ENCODE assay signal across 1 cellular context in the genomic region with DNA sequence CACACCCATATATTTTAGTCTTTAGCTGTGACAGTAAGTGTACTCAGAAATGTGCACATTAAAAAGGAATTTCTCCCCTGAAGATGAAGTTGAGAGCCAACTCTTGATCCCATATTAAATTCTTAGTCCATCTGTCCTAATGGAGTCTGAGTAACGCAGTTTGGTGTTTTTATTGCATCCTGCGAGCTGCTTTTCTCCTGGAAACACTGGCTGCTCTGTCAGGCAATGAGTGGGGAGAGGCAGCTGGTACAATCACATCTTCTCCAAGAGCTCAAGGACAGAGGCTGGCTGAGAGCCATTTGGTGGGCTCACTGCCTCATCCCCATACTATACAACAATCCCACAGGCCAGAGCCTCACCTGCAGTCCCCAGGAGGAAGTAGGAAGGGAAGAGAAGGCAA.
TF ChIP-seq lines count a peak whose summit lies in the region.

No MANE protein-coding gene starts in this region.

TF ChIP-seq in H1, 55 proteins besides CTCF, POLR2A, EP300 and RAD21 (continued from another document):
- TF ChIP-seq GTF2F1 (IDR thresholded peaks at IDR 0.05; ENCODE audit: borderline replicate concordance, low read depth, low read length) (no peak), E2F6 (IDR thresholded peaks at IDR 0.05) (no peak), HDAC6 (IDR thresholded peaks at IDR 0.05; ENCODE audit: low read depth, low read length) (no peak), ASH2L (IDR thresholded peaks at IDR 0.05; ENCODE audit: low read length) (no peak), CHD7 (IDR thresholded peaks at IDR 0.05; ENCODE audit: insufficient replicate concordance, low read length) (no peak), RXRA (IDR thresholded peaks at IDR 0.05; ENCODE audit: insufficient read depth, low read depth, low read length) (no peak), YY1 (IDR thresholded peaks at IDR 0.05; ENCODE audit: low read depth, low read length) (no peak), HDAC2 (IDR thresholded peaks at IDR 0.05; ENCODE audit: borderline replicate concordance in 1 of 2, low read depth in 2 of 2, low read length in 2 of 2) (no peak)
